In the genomic region with DNA sequence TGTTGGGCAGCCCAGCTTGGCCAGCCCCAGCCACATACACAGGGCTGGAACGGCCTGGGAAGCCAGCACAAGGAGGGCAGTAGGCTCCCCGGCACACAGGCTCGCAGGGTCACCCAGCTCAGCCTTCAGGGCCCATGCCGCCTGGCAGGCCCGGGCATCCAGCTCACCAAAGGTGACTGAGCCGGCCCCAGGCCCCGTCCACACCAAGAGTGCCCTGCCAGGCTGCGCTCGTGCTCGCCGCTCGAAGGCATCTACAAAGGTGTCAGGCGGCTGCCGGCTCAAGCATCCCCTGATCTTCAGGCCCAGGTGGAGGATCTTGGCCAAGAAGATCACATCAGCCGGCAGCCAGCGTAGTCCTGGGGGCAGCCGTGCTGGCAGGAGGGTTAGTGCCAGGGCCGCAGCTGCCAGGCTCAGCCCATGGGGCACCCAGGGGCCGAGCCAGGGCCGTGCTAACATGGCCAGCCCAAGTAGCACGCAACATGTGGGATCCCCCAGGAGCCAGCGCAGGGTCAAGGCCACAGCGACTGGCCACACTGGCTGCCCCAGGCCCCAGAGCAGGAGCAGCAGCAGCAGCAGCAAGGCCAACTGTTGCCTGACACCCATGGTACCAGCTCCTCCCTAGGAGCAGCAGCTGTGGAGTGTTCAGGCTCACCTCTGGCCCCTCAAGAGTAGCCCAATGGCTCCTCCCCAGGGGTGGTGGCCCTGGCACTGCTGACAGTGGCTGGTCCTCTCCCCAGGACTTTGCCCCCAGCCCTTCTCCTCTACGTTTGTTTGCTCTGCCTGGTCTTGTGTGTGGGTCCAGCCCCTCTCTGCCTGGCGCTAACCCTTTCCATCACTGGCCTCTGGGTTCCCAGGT, we compare ENCODE assay signal across 1 cellular context.
TF ChIP-seq lines count a peak whose summit lies in the region.

TSS of gene SLC27A5 (minus strand) at position 640 of the 856 bp plus-strand sequence. CDS start at position 603, 37 bp downstream.

TF ChIP-seq in HepG2, 621 proteins besides CTCF, POLR2A, EP300 and RAD21 (continued from another document and continues in another):
- TF ChIP-seq, protein P1, sequence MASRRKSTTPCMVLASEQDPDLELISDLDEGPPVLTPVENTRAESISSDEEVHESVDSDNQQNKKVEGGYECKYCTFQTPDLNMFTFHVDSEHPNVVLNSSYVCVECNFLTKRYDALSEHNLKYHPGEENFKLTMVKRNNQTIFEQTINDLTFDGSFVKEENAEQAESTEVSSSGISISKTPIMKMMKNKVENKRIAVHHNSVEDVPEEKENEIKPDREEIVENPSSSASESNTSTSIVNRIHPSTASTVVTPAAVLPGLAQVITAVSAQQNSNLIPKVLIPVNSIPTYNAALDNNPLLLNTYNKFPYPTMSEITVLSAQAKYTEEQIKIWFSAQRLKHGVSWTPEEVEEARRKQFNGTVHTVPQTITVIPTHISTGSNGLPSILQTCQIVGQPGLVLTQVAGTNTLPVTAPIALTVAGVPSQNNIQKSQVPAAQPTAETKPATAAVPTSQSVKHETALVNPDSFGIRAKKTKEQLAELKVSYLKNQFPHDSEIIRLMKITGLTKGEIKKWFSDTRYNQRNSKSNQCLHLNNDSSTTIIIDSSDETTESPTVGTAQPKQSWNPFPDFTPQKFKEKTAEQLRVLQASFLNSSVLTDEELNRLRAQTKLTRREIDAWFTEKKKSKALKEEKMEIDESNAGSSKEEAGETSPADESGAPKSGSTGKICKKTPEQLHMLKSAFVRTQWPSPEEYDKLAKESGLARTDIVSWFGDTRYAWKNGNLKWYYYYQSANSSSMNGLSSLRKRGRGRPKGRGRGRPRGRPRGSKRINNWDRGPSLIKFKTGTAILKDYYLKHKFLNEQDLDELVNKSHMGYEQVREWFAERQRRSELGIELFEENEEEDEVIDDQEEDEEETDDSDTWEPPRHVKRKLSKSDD (CRISPR knock-in tag; IDR thresholded peaks at IDR 0.05; ENCODE audit: low read depth) = peak; percentile 20; the same call in 1 of the 2 replicates
- TF ChIP-seq TSC22D2 (CRISPR knock-in tag; IDR thresholded peaks at IDR 0.05; ENCODE audit: borderline replicate concordance) = no peak
- TF ChIP-seq, protein P2, sequence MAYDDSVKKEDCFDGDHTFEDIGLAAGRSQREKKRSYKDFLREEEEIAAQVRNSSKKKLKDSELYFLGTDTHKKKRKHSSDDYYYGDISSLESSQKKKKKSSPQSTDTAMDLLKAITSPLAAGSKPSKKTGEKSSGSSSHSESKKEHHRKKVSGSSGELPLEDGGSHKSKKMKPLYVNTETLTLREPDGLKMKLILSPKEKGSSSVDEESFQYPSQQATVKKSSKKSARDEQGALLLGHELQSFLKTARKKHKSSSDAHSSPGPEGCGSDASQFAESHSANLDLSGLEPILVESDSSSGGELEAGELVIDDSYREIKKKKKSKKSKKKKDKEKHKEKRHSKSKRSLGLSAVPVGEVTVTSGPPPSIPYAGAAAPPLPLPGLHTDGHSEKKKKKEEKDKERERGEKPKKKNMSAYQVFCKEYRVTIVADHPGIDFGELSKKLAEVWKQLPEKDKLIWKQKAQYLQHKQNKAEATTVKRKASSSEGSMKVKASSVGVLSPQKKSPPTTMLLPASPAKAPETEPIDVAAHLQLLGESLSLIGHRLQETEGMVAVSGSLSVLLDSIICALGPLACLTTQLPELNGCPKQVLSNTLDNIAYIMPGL (CRISPR knock-in tag; IDR thresholded peaks at IDR 0.05; ENCODE audit: borderline replicate concordance in 1 of 2, low read depth in 1 of 2) = 0 out of 4 replicates have a peak, but pooled peaks of 1 of the 2 experiments have one; percentile 36
- TF ChIP-seq NONO (IDR thresholded peaks at IDR 0.05) = no peak
- peak; percentile 39; the same call in 1 of the 2 replicates for TF ChIP-seq NONO (CRISPR knock-in tag; conservative IDR thresholded peaks at IDR 0.05)
- TF ChIP-seq UBTF (CRISPR knock-in tag; IDR thresholded peaks at IDR 0.05) = peak; percentile 66; the same call in 1 of the 2 replicates
- TF ChIP-seq HNRNPLL (IDR thresholded peaks at IDR 0.05; ENCODE audit: low read depth, low read length, poor library complexity, severe bottlenecking) = peak; percentile 42
- TF ChIP-seq ZNF101 (CRISPR knock-in tag; IDR thresholded peaks at IDR 0.05; ENCODE audit: borderline replicate concordance, low read depth) = 0 out of 2 replicates have a peak, but pooled peaks have one; percentile 59
- TF ChIP-seq CENPT (CRISPR knock-in tag; IDR thresholded peaks at IDR 0.05; ENCODE audit: low read depth) = 0 out of 2 replicates have a peak, but pooled peaks have one; percentile 24
- 0 out of 2 replicates have a peak, but pooled peaks have one; percentile 37 for TF ChIP-seq NFKB2 (CRISPR knock-in tag; IDR thresholded peaks at IDR 0.05; ENCODE audit: borderline replicate concordance)
- TF ChIP-seq RFXAP (CRISPR knock-in tag; IDR thresholded peaks at IDR 0.05; ENCODE audit: borderline replicate concordance) = peak; percentile 63; the same call in 1 of the 2 replicates
- TF ChIP-seq ZNF30 (CRISPR knock-in tag; IDR thresholded peaks at IDR 0.05) = no peak
- peak; percentile 83 for TF ChIP-seq SAP130 (CRISPR knock-in tag; IDR thresholded peaks at IDR 0.05; ENCODE audit: low read depth)
- no peak for TF ChIP-seq KMT2B (CRISPR knock-in tag; IDR thresholded peaks at IDR 0.05)
- TF ChIP-seq SOX13 (IDR thresholded peaks at IDR 0.05) = no peak
- peak in 1 of 2 experiments; percentile 62; a peak in 1 of 4 replicates for TF ChIP-seq SOX13 (CRISPR knock-in tag; conservative IDR thresholded peaks at IDR 0.05 in 1 of 2, IDR thresholded peaks at IDR 0.05 in 1 of 2)
- TF ChIP-seq PHF20 (CRISPR knock-in tag; IDR thresholded peaks at IDR 0.05) = 0 out of 2 replicates have a peak, but pooled peaks have one; percentile 24
- peak; percentile 60; the same call in 1 of the 2 replicates for TF ChIP-seq SALL1 (CRISPR knock-in tag; IDR thresholded peaks at IDR 0.05)
- no peak for TF ChIP-seq ZNF382 (CRISPR knock-in tag; IDR thresholded peaks at IDR 0.05; ENCODE audit: borderline replicate concordance)
- 0 out of 2 replicates have a peak, but pooled peaks have one; percentile 62 for TF ChIP-seq ZNF510 (CRISPR knock-in tag; IDR thresholded peaks at IDR 0.05; ENCODE audit: low read depth)
- TF ChIP-seq, protein P3, sequence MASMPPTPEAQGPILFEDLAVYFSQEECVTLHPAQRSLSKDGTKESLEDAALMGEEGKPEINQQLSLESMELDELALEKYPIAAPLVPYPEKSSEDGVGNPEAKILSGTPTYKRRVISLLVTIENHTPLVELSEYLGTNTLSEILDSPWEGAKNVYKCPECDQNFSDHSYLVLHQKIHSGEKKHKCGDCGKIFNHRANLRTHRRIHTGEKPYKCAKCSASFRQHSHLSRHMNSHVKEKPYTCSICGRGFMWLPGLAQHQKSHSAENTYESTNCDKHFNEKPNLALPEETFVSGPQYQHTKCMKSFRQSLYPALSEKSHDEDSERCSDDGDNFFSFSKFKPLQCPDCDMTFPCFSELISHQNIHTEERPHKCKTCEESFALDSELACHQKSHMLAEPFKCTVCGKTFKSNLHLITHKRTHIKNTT (CRISPR knock-in tag; IDR thresholded peaks at IDR 0.05) = no peak
- TF ChIP-seq ZBTB2 (CRISPR knock-in tag; IDR thresholded peaks at IDR 0.05; ENCODE audit: low read depth) = no peak
- no peak for TF ChIP-seq ZFP62 (CRISPR knock-in tag; IDR thresholded peaks at IDR 0.05)
- no peak for TF ChIP-seq ATM (IDR thresholded peaks at IDR 0.05; ENCODE audit: borderline replicate concordance)
- TF ChIP-seq PAXIP1 (CRISPR knock-in tag; conservative IDR thresholded peaks at IDR 0.05) = peak; percentile 94
- TF ChIP-seq RFX1 (IDR thresholded peaks at IDR 0.05) = no peak
- TF ChIP-seq KAT8 (CRISPR knock-in tag; IDR thresholded peaks at IDR 0.05) = peak; percentile 69
- TF ChIP-seq CREB1 (IDR thresholded peaks at IDR 0.05) = no peak
- no peak for TF ChIP-seq CREB1 (CRISPR knock-in tag; IDR thresholded peaks at IDR 0.05)
- TF ChIP-seq HNF1B (CRISPR knock-in tag; IDR thresholded peaks at IDR 0.05) = no peak
- TF ChIP-seq ZMAT3 (CRISPR knock-in tag; conservative IDR thresholded peaks at IDR 0.05) = no peak
- TF ChIP-seq ZNF788 (CRISPR knock-in tag; IDR thresholded peaks at IDR 0.05; ENCODE audit: borderline replicate concordance) = peak; percentile 73; the same call in 1 of the 2 replicates
- no peak for TF ChIP-seq ELF4 (CRISPR knock-in tag; IDR thresholded peaks at IDR 0.05; ENCODE audit: borderline replicate concordance)
- peak; percentile 5; the same call in 1 of the 2 replicates for TF ChIP-seq ZNF280D (CRISPR knock-in tag; IDR thresholded peaks at IDR 0.05)
- no peak for TF ChIP-seq ZNF3 (CRISPR knock-in tag; IDR thresholded peaks at IDR 0.05)
- peak; percentile 56; the same call in 1 of the 2 replicates for TF ChIP-seq NCOA2 (CRISPR knock-in tag; IDR thresholded peaks at IDR 0.05)
- TF ChIP-seq RXRB (CRISPR knock-in tag; IDR thresholded peaks at IDR 0.05; ENCODE audit: borderline replicate concordance) = peak; percentile 49; the same call in 1 of the 2 replicates
- TF ChIP-seq NPAS2 (CRISPR knock-in tag; IDR thresholded peaks at IDR 0.05; ENCODE audit: borderline replicate concordance) = no peak
